Comparison of ENCODE assay signal across 22 cellular contexts in the genomic region with DNA sequence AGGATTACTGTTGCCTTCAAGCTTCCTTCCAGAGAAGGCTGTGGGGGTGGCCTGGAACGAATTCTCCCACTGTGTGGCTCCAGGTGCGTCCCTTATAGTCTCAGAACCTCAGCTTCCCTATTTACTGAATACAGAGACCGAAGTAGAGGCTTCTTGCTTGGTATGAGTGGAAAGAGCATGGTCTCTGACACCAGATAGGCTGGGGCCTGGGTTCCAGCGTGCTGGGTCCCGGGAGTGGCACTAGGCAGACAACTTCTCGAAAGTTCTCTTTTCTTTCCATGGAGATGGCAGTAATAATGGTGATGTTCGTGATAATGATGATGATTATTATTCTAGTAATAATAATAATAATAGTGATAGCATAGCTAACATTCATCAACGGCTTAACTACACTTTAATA.
DNase-seq lines count a peak whose midpoint lies in the region; ATAC-seq, FAIRE-seq and TF ChIP-seq lines count a peak whose summit lies in the region.
"Had no signal": no experiment of that assay in that cellular context is flagged by ENCODE, and none has a peak within 500 bp of the region (broad histone marks: within the 10 kb centered on the region; RNA-seq: fewer than 3 reads in every experiment).

No MANE protein-coding gene starts in this region.

- H3K4me1 ChIP-seq in right atrium auricular region (no peaks in the 10 kb centered on the region), keratinocyte (ENCODE audit: control insufficient read depth, extremely low read depth, insufficient read depth, low read length) (peaks cover 9% of the 10 kb centered on the region)

- H3K27ac ChIP-seq in right atrium auricular region (no peak overlapping the region), keratinocyte (ENCODE audit: control insufficient read depth, insufficient read depth, low read length) (peak overlapping the region; percentile 12)
- H3K27ac ChIP-seq: BLaER1 treated with 17β-estradiol and CSF1 and Interleukin-3, amounts not matched to agents 10 nM and 100 nM; HL-60 had no signal

- dilution Hi-C loops in keratinocyte (cut with MboI; ENCODE audit: extremely low pct_ligation_motif_present, low sequenced_read_pairs), result no loop called here

- H3K79me2 ChIP-seq in keratinocyte (ENCODE audit: control insufficient read depth, insufficient read depth, low read length), result no peaks in the 10 kb centered on the region

- no peak overlapping the region for H3K4me3 ChIP-seq in right atrium auricular region
- no peak overlapping the region for H3K4me3 ChIP-seq in keratinocyte (ENCODE audit: control insufficient read depth in 2 of 3, extremely low read depth in 1 of 3, insufficient read depth in 2 of 3, low read depth in 1 of 3, low read length in 3 of 3)
- H3K4me3 ChIP-seq: BLaER1 treated with 17β-estradiol and CSF1 and Interleukin-3, amounts not matched to agents 10 nM and 100 nM; GM23338 had no signal

- TF ChIP-seq CTCF in right atrium auricular region (IDR thresholded peaks at IDR 0.05) (no peak), keratinocyte (optimal IDR thresholded peaks at IDR 0.05 in 1 of 3, IDR thresholded peaks at IDR 0.05 in 1 of 3, conservative IDR thresholded peaks at IDR 0.05 in 1 of 3; ENCODE audit: extremely low read depth in 1 of 3, insufficient read depth in 2 of 3, low read length in 3 of 3) (no peak)

- H3K36me3 ChIP-seq in right atrium auricular region (no peaks in the 10 kb centered on the region), keratinocyte (ENCODE audit: control insufficient read depth in 2 of 2, extremely low read depth in 1 of 2, insufficient read depth in 2 of 2, low read length in 2 of 2) (no peaks in the 10 kb centered on the region)
- H3K36me3 ChIP-seq: BLaER1 treated with 17β-estradiol and CSF1 and Interleukin-3, amounts not matched to agents 10 nM and 100 nM had no signal

- ATAC-seq in left ventricle myocardium superior (no peak), GM21619 (IDR thresholded peaks at IDR 0.05; ENCODE audit: unreplicated experiment) (no peak)
- ATAC-seq: CD8-positive, alpha-beta T cell; GM23338; HCT116 had no signal

- no peaks in the 10 kb centered on the region for H4K20me1 ChIP-seq in keratinocyte (ENCODE audit: control insufficient read depth, extremely low read depth, insufficient read depth, low read length)

- DNase-seq in activated CD8-positive, alpha-beta memory T cell treated with anti-CD3 and anti-CD28 coated beads for 24 hours, result peak; percentile 26
- DNase-seq in activated CD8-positive, alpha-beta memory T cell treated with anti-CD3 and anti-CD28 coated beads, Interleukin-2, amount 50 U/mL, for 4 hours, result no peak
- peak; percentile 23 for DNase-seq in right atrium auricular region (ENCODE audit: low spot score)
- no peak for DNase-seq in left ventricle myocardium superior
- no peak for DNase-seq in keratinocyte (ENCODE audit: low read depth, low spot score)
- DNase-seq in dermis blood vessel endothelial cell, result no peak
- DNase-seq in NK-92 (lab: John Stamatoyannopoulos, UW; ENCODE audit: unreplicated experiment), result no peak
- DNase-seq: 8988T, DMS 273 treated with DMSO at 0.1 percent for 48 hours, DMS53, DND-41, EL, HFFc6 had no signal

- H3K9me1 ChIP-seq in keratinocyte (ENCODE audit: control insufficient read depth, extremely low read depth, insufficient read depth, low read length), result no peaks in the 10 kb centered on the region

- H3K4me2 ChIP-seq in keratinocyte (ENCODE audit: control insufficient read depth, extremely low read depth, insufficient read depth, low read depth, low read length), result no peak overlapping the region
- H3K4me2 ChIP-seq: BLaER1 treated with 17β-estradiol and CSF1 and Interleukin-3, amounts not matched to agents 10 nM and 100 nM; GM23338 had no signal

- H2AFZ ChIP-seq in keratinocyte (ENCODE audit: control insufficient read depth, low read length), result no peak overlapping the region
- H2AFZ ChIP-seq: GM23338 had no signal

- intact Hi-C loops in left ventricle myocardium superior (cut with micrococcal nuclease), result no loop called here

- H3K9me3 ChIP-seq in right atrium auricular region (peaks cover 0 to 5% of the 10 kb centered on the region in 2 donors), keratinocyte (ENCODE audit: control insufficient read depth, low read depth, low read length) (no peaks in the 10 kb centered on the region)

- no peak overlapping the region for H3K9ac ChIP-seq in keratinocyte (ENCODE audit: control insufficient read depth, extremely low read depth, insufficient read depth, low read length)
- H3K9ac ChIP-seq: BLaER1 treated with 17β-estradiol and CSF1 and Interleukin-3, amounts not matched to agents 10 nM and 100 nM had no signal

- no peak for FAIRE-seq in keratinocyte (lab: Jason Lieb, UNC)
- FAIRE-seq: GM12891, GM19239, H54 had no signal

- H3K27me3 ChIP-seq in right atrium auricular region, result no peaks in the 10 kb centered on the region
- H3K27me3 ChIP-seq in keratinocyte (ENCODE audit: control insufficient read depth, extremely low read depth, insufficient read depth, low read length), result peaks cover 6% of the 10 kb centered on the region
- H3K27me3 ChIP-seq: BLaER1 treated with 17β-estradiol and CSF1 and Interleukin-3, amounts not matched to agents 10 nM and 100 nM had no signal

Comparison
In these comparisons a context has a peak if more than half of its experiments do, and no peak if none do; other contexts are left out.
1. DNase-seq: peak in activated CD8-positive, alpha-beta memory T cell treated with anti-CD3 and anti-CD28 coated beads for 24 hours (single experiment) and right atrium auricular region (single experiment); none in activated CD8-positive, alpha-beta memory T cell treated with anti-CD3 and anti-CD28 coated beads, Interleukin-2, amount 50 U/mL, for 4 hours (single experiment), left ventricle myocardium superior (single experiment), keratinocyte (single experiment), dermis blood vessel endothelial cell (single experiment) and NK-92 (single experiment).